Comparison of ENCODE assay signal across 1 cellular context in genomic region chr16:89686520-89687091, GRCh38.
TF ChIP-seq lines count a peak whose summit lies in the region.

TSS of gene CDK10 (plus strand) at chr16:89686689. CDS start at chr16:89686711, 22 bp downstream.

TF ChIP-seq in GM12878, 131 proteins besides CTCF, POLR2A, EP300 and RAD21 (continued from another document):
- TF ChIP-seq ZNF207 (IDR thresholded peaks at IDR 0.05; ENCODE audit: borderline replicate concordance) (peak; percentile 60; the same call in 1 of the 2 replicates), FOXK2 (IDR thresholded peaks at IDR 0.05) (no peak), POU2F2 (IDR thresholded peaks at IDR 0.05; ENCODE audit: borderline replicate concordance, low read depth, low read length) (0 out of 3 replicates have a peak, but pooled peaks have one; percentile 31), FOS (IDR thresholded peaks at IDR 0.05; ENCODE audit: borderline replicate concordance, extremely low read depth, insufficient read length) (no peak), MXI1 (IDR thresholded peaks at IDR 0.05; ENCODE audit: low read depth, low read length) (peak; percentile 87), RAD51 (IDR thresholded peaks at IDR 0.05) (no peak)
